In the genomic region with DNA sequence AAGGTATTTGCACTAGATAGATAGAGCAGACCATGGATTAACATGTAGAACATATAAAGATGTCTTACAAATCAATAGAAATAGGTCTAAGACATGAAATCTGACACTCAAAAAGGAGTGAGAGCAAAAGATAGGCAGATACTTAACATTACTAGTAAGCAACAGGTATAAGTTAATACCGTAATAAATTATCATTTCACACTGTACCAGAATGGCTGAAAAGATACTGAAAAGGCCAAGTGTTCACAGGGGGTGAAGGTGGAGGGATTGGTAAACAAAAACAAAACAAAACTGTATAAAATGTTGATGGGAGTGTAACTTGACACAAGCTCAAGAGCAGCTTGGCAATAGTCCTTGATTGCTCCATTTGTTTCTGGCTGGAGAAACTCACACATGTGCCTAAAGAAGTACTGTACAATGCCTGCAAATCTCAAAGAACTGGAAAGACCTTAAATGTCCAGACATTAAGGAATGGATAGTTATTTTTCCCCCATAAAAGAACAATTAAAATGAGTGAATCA, we compare ENCODE assay signal across 1 cellular context.
TF ChIP-seq lines count a peak whose summit lies in the region.

No MANE protein-coding gene starts in this region.

TF ChIP-seq in GM12878, 131 proteins besides CTCF, POLR2A, EP300 and RAD21 (continued from another document):
- TF ChIP-seq ZNF274 (IDR thresholded peaks at IDR 0.05; ENCODE audit: insufficient read depth, insufficient read length) (no peak), SIX5 (IDR thresholded peaks at IDR 0.05; ENCODE audit: low read depth, low read length, severe bottlenecking) (no peak), HCFC1 (IDR thresholded peaks at IDR 0.05; ENCODE audit: low read length) (no peak), CBX3 (IDR thresholded peaks at IDR 0.05; ENCODE audit: borderline replicate concordance, low read depth) (no peak)
- TF ChIP-seq, protein P1, sequence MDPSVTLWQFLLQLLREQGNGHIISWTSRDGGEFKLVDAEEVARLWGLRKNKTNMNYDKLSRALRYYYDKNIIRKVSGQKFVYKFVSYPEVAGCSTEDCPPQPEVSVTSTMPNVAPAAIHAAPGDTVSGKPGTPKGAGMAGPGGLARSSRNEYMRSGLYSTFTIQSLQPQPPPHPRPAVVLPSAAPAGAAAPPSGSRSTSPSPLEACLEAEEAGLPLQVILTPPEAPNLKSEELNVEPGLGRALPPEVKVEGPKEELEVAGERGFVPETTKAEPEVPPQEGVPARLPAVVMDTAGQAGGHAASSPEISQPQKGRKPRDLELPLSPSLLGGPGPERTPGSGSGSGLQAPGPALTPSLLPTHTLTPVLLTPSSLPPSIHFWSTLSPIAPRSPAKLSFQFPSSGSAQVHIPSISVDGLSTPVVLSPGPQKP (IDR thresholded peaks at IDR 0.05; ENCODE audit: low read depth, low read length) = no peak
